ENCODE assay signal across 8 cellular contexts in the genomic region with DNA sequence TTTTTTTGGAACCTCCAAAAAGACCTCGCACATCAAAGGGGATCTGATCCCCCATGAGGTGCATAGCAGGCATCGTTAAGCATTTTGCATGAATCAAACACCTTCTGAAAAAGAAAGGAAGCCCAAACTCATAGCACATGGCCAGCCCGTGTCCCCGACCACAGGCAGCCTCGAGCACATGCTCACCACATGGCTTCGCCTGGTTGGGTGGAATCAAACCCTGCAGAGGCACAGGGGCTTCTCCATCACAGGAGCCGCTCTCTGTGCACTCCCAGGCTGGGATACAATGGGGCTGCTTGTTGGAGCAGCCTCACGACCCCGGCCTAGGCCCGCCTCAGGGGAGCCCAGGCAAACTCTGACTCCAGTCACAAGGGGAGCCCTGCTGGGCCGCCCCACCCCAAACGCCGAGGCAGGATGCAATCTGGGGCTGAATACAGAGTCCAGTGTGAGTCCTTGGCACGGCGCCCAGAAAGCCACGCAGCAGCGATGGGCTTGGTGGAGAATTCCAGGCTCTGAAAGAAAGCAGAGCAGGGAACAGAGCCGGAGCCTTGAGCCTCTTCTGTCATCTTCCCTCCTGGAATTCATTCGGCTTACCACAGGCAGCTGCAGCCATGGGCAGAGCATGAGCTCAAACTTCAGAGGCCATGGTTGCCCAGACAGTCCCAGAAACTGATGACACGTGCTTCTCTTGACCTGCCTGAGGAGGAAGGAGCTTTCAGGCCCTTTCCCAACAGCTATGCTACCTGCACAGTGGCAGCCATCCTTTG.
DNase-seq lines count a peak whose midpoint lies in the region; ATAC-seq and TF ChIP-seq lines count a peak whose summit lies in the region.

No MANE protein-coding gene starts in this region.

- in situ Hi-C loops in G401 (cut with HindIII; ENCODE audit: low sequenced_read_pairs): no loop called here

- WGBS in sigmoid colon, 2 donors: 39 to 64% methylated on average over 20 of the region's 20 CpGs

- no peaks in the 10 kb centered on the region for H3K9me3 ChIP-seq in sigmoid colon

- peaks cover 0 to 17% (median 13%) of the 10 kb centered on the region in 4 donors for H3K4me1 ChIP-seq in sigmoid colon

- intact Hi-C loops in left ventricle myocardium superior (cut with micrococcal nuclease): no loop called here
- intact Hi-C loops in sigmoid colon (cut with DNase I): no loop called here

- TF ChIP-seq POLR2A in sigmoid colon (IDR thresholded peaks at IDR 0.05): no peak

- peak in 2 of 4 donors; percentile 29 to 55 for TF ChIP-seq EP300 in sigmoid colon (IDR thresholded peaks at IDR 0.05)

- peak; percentile 83 for ATAC-seq in left ventricle myocardium superior
- no peak for ATAC-seq in GM18861 (IDR thresholded peaks at IDR 0.05; ENCODE audit: unreplicated experiment)

- H3K27me3 ChIP-seq in sigmoid colon: no peaks in the 10 kb centered on the region

- H3K27ac ChIP-seq in sigmoid colon: peak overlapping the region; percentile 15 to 73 (median 50)

- H3K4me3 ChIP-seq in sigmoid colon: no peak overlapping the region

- TF ChIP-seq CTCF in sigmoid colon (IDR thresholded peaks at IDR 0.05): no peak

- DNase-seq in G401 (ENCODE audit: low spot score) (peak; percentile 67), amniotic epithelial cell (ENCODE audit: low read depth) (peak; percentile 97), left ventricle myocardium superior (peak; percentile 92), sigmoid colon (peak; percentile 95), cortex of kidney (lab: John Stamatoyannopoulos, UW) (no peak)
- no peak for DNase-seq in stimulated activated CD4-positive, alpha-beta T cell treated with anti-CD3 and anti-CD28 coated beads, Interleukin-2, amount 100 ng/mL, for 48 hours
- DNase-seq in activated CD4-positive, alpha-beta T cell treated with anti-CD3 and anti-CD28 coated beads, Interleukin-2, amount 50 U/mL, for 48 hours: no peak

- H3K36me3 ChIP-seq in sigmoid colon: no peaks in the 10 kb centered on the region

Comparison
In these comparisons a context has a peak if more than half of its experiments do, and no peak if none do; other contexts are left out.
1. DNase-seq: peak in G401 (single experiment), amniotic epithelial cell (single experiment), left ventricle myocardium superior (single experiment) and sigmoid colon (single experiment); none in stimulated activated CD4-positive, alpha-beta T cell treated with anti-CD3 and anti-CD28 coated beads, Interleukin-2, amount 100 ng/mL, for 48 hours (0 of 2), cortex of kidney (single experiment) and activated CD4-positive, alpha-beta T cell treated with anti-CD3 and anti-CD28 coated beads, Interleukin-2, amount 50 U/mL, for 48 hours (0 of 2).